In the genomic region with DNA sequence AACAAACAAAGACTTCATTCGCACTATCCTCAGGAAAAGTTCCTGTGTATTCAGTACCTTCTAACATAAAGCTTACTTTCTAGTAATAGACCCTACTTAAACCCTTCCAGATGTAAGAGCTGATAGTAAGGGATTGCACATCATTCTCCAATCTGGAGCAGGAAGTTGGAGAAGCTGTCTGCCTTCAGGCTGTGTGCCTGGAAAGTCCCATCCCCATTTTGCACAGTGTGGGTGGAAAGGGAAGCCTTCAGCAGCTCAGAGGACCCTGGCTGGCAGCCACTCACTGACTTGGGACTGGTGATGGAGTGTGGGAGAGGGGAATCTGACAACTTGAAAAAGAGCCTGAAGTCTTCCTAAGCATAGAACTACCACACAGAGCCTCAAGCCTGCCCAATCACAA, we compare ENCODE assay signal across 1 cellular context.
TF ChIP-seq lines count a peak whose summit lies in the region.

No MANE protein-coding gene starts in this region.

TF ChIP-seq in GM12878, 131 proteins besides CTCF, POLR2A, EP300 and RAD21:
- TF ChIP-seq PAX8 (IDR thresholded peaks at IDR 0.05) (no peak), IKZF1 (conservative IDR thresholded peaks at IDR 0.05) (peak; percentile 60), EED (IDR thresholded peaks at IDR 0.05; ENCODE audit: low read depth) (peak; percentile 35; the same call in 1 of the 2 replicates), YY1 (IDR thresholded peaks at IDR 0.05; ENCODE audit: low read depth, low read length) (peak; percentile 28; the same call in 1 of the 2 replicates), SMC3 (IDR thresholded peaks at IDR 0.05; ENCODE audit: borderline replicate concordance, low read length) (0 out of 2 replicates have a peak, but pooled peaks have one; percentile 11), RELA (IDR thresholded peaks at IDR 0.05; ENCODE audit: borderline replicate concordance, partially characterized antibody) (peak; percentile 25), ATF7 (IDR thresholded peaks at IDR 0.05; ENCODE audit: low read depth) (no peak), ZNF384 (IDR thresholded peaks at IDR 0.05; ENCODE audit: borderline replicate concordance, low read depth, low read length) (no peak), IRF4 (IDR thresholded peaks at IDR 0.05; ENCODE audit: low read depth, low read length) (no peak), ZSCAN29 (IDR thresholded peaks at IDR 0.05) (no peak), NFIC (IDR thresholded peaks at IDR 0.05; ENCODE audit: low read depth, low read length) (no peak), RCOR1 (conservative IDR thresholded peaks at IDR 0.05; ENCODE audit: low read depth, low read length) (no peak), IKZF2 (IDR thresholded peaks at IDR 0.05) (peak; percentile 28 to 38; a peak in 1 of 4 replicates), SPI1 (IDR thresholded peaks at IDR 0.05; ENCODE audit: borderline replicate concordance, insufficient read depth, low read depth, low read length) (no peak), NR2C1 (IDR thresholded peaks at IDR 0.05) (no peak), CEBPB (IDR thresholded peaks at IDR 0.05; ENCODE audit: borderline replicate concordance in 1 of 2, low read depth in 2 of 2, low read length in 2 of 2) (no peak), KDM1A (IDR thresholded peaks at IDR 0.05; ENCODE audit: borderline replicate concordance) (no peak)
- TF ChIP-seq, protein P1, sequence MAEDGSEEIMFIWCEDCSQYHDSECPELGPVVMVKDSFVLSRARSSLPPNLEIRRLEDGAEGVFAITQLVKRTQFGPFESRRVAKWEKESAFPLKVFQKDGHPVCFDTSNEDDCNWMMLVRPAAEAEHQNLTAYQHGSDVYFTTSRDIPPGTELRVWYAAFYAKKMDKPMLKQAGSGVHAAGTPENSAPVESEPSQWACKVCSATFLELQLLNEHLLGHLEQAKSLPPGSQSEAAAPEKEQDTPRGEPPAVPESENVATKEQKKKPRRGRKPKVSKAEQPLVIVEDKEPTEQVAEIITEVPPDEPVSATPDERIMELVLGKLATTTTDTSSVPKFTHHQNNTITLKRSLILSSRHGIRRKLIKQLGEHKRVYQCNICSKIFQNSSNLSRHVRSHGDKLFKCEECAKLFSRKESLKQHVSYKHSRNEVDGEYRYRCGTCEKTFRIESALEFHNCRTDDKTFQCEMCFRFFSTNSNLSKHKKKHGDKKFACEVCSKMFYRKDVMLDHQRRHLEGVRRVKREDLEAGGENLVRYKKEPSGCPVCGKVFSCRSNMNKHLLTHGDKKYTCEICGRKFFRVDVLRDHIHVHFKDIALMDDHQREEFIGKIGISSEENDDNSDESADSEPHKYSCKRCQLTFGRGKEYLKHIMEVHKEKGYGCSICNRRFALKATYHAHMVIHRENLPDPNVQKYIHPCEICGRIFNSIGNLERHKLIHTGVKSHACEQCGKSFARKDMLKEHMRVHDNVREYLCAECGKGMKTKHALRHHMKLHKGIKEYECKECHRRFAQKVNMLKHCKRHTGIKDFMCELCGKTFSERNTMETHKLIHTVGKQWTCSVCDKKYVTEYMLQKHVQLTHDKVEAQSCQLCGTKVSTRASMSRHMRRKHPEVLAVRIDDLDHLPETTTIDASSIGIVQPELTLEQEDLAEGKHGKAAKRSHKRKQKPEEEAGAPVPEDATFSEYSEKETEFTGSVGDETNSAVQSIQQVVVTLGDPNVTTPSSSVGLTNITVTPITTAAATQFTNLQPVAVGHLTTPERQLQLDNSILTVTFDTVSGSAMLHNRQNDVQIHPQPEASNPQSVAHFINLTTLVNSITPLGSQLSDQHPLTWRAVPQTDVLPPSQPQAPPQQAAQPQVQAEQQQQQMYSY (CRISPR knock-in tag; IDR thresholded peaks at IDR 0.05): no peak
- TF ChIP-seq, protein P2, sequence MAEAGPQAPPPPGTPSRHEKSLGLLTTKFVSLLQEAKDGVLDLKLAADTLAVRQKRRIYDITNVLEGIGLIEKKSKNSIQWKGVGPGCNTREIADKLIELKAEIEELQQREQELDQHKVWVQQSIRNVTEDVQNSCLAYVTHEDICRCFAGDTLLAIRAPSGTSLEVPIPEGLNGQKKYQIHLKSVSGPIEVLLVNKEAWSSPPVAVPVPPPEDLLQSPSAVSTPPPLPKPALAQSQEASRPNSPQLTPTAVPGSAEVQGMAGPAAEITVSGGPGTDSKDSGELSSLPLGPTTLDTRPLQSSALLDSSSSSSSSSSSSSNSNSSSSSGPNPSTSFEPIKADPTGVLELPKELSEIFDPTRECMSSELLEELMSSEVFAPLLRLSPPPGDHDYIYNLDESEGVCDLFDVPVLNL (IDR thresholded peaks at IDR 0.05; ENCODE audit: low read depth, low read length): no peak
- TF ChIP-seq, protein P3, sequence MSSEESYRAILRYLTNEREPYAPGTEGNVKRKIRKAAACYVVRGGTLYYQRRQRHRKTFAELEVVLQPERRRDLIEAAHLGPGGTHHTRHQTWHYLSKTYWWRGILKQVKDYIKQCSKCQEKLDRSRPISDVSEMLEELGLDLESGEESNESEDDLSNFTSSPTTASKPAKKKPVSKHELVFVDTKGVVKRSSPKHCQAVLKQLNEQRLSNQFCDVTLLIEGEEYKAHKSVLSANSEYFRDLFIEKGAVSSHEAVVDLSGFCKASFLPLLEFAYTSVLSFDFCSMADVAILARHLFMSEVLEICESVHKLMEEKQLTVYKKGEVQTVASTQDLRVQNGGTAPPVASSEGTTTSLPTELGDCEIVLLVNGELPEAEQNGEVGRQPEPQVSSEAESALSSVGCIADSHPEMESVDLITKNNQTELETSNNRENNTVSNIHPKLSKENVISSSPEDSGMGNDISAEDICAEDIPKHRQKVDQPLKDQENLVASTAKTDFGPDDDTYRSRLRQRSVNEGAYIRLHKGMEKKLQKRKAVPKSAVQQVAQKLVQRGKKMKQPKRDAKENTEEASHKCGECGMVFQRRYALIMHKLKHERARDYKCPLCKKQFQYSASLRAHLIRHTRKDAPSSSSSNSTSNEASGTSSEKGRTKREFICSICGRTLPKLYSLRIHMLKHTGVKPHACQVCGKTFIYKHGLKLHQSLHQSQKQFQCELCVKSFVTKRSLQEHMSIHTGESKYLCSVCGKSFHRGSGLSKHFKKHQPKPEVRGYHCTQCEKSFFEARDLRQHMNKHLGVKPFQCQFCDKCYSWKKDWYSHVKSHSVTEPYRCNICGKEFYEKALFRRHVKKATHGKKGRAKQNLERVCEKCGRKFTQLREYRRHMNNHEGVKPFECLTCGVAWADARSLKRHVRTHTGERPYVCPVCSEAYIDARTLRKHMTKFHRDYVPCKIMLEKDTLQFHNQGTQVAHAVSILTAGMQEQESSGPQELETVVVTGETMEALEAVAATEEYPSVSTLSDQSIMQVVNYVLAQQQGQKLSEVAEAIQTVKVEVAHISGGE (CRISPR knock-in tag; IDR thresholded peaks at IDR 0.05): no peak
- TF ChIP-seq, protein P4, sequence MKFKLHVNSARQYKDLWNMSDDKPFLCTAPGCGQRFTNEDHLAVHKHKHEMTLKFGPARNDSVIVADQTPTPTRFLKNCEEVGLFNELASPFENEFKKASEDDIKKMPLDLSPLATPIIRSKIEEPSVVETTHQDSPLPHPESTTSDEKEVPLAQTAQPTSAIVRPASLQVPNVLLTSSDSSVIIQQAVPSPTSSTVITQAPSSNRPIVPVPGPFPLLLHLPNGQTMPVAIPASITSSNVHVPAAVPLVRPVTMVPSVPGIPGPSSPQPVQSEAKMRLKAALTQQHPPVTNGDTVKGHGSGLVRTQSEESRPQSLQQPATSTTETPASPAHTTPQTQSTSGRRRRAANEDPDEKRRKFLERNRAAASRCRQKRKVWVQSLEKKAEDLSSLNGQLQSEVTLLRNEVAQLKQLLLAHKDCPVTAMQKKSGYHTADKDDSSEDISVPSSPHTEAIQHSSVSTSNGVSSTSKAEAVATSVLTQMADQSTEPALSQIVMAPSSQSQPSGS (IDR thresholded peaks at IDR 0.05; ENCODE audit: low read length): no peak
- TF ChIP-seq, protein P5, sequence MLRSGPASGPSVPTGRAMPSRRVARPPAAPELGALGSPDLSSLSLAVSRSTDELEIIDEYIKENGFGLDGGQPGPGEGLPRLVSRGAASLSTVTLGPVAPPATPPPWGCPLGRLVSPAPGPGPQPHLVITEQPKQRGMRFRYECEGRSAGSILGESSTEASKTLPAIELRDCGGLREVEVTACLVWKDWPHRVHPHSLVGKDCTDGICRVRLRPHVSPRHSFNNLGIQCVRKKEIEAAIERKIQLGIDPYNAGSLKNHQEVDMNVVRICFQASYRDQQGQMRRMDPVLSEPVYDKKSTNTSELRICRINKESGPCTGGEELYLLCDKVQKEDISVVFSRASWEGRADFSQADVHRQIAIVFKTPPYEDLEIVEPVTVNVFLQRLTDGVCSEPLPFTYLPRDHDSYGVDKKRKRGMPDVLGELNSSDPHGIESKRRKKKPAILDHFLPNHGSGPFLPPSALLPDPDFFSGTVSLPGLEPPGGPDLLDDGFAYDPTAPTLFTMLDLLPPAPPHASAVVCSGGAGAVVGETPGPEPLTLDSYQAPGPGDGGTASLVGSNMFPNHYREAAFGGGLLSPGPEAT (IDR thresholded peaks at IDR 0.05; ENCODE audit: low read depth): peak; percentile 69
